In the genomic region with DNA sequence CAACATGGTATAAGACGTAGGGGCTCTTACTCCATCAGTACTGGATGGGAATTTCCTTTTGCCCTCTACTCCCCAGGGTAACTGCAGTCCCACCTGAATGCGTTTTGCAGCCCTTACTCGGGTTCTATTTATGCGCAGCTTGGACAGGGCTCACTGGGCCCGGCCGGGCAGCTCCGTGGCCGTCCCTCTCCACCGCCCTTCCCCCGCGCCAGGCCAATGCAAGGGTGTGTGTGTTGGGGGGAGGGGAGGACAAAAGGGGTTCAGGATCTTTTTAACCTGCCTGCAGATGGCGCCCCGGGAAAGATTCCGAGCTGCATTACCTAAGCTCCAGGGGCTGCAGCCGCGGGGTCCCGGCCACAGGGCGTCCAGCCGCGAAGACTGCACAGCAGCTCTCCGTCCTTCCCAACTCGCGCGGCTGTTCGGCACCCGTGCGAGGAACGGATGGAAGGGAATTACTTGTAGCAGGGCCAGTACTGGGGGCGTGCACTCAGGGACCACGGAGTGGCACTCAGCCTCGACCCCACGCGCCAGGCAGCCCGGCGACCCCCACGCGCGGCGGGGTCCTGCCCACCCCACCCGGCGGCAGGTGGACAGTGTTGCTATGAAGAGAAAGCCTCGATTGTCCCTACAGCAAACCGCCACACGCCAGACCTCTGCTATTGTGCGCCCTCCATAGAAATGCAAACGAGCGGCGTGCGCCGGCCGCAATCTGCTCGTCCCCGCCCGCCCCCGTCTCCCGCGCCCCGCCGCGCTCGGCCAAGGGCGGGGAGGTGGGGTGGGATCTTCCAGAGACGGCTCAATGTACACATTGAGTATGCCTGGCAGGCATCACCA, we compare ENCODE assay signal across 8 cellular contexts. TPM values are rescaled to one million over a fixed set of nuclear protein-coding genes. Genes with fewer than 3 reads are reported as not detected.
DNase-seq lines count a peak whose midpoint lies in the region; ATAC-seq and TF ChIP-seq lines count a peak whose summit lies in the region.

No MANE protein-coding gene starts in this region.

- H3K9ac ChIP-seq in OCI-LY1 (ENCODE audit: low read length) = no peak overlapping the region

- H3K27ac ChIP-seq in OCI-LY1 (ENCODE audit: low read depth, low read length, poor library complexity, severe bottlenecking) = no peak overlapping the region
- H3K27ac ChIP-seq in heart left ventricle = peak overlapping the region; percentile 48 to 98 (median 72)

- 0 to 1% (median 1%) methylated on average over 41 to 63 of the region's 63 CpGs for whole genome bisulfite sequencing in heart left ventricle, 4 donors

- POLR2A ChIA-PET in BJ (lab: Charles Lee) = no interaction called here

- no peak overlapping the region for H3K4me2 ChIP-seq in OCI-LY1 (ENCODE audit: low read length)

- H3K4me3 ChIP-seq in BJ (ENCODE audit: low read depth, low read length) (peak overlapping the region; percentile 17), OCI-LY1 (ENCODE audit: low read depth, low read length, poor library complexity, severe bottlenecking) (no peak overlapping the region), heart left ventricle (peak overlapping the region; percentile 15 to 95 (median 86))

- TF ChIP-seq POLR2A in heart left ventricle (IDR thresholded peaks at IDR 0.05) = no peak

- H3F3A ChIP-seq in OCI-LY1 (ENCODE audit: insufficient read depth, low read length) = no peaks in the 10 kb centered on the region

- intact Hi-C loops in heart left ventricle (cut with DNase I) = loop anchor here (1.0 to 10.0 kb wide), 23 partner anchors 61 to 499 kb away; no protein-coding TSS in a partner anchor

- H3K9me3 ChIP-seq in OCI-LY1 (ENCODE audit: low read length) (no peaks in the 10 kb centered on the region), heart left ventricle (no peaks in the 10 kb centered on the region)

- no peak overlapping the region for H2AFZ ChIP-seq in OCI-LY1 (ENCODE audit: low read length)

- H3K4me1 ChIP-seq in OCI-LY1 (ENCODE audit: insufficient read depth, low read length, severe bottlenecking) = no peaks in the 10 kb centered on the region
- peaks cover 6 to 48% (median 33%) of the 10 kb centered on the region in 12 donors for H3K4me1 ChIP-seq in heart left ventricle

- H3K9me2 ChIP-seq in OCI-LY1 (ENCODE audit: low read depth, low read length) = no peaks in the 10 kb centered on the region

- no peak for DNase-seq in BJ (ENCODE audit: low read depth)
- peak; percentile 72 for DNase-seq in HT-29 (ENCODE audit: low spot score)
- peak; percentile 49 for DNase-seq in activated naive CD8-positive, alpha-beta T cell treated with anti-CD3 and anti-CD28 coated beads for 36 hours
- DNase-seq in heart left ventricle = peak; percentile 77 to 87 (median 85)
- DNase-seq in omental fat pad (ENCODE audit: low spot score) = no peak

- no peaks in the 10 kb centered on the region for H4K20me1 ChIP-seq in OCI-LY1 (ENCODE audit: insufficient read depth, low read length)

- H3K4me1 Mint-ChIP-seq in activated naive CD8-positive, alpha-beta T cell treated with anti-CD3 and anti-CD28 coated beads for 36 hours = peaks cover 28% of the 10 kb centered on the region

- TF ChIP-seq CTCF in BJ (IDR thresholded peaks at IDR 0.05; ENCODE audit: insufficient read depth, low read depth, low read length) = peak; percentile 37
- TF ChIP-seq CTCF in OCI-LY1 (IDR thresholded peaks at IDR 0.05; ENCODE audit: low read length) = 0 out of 2 replicates have a peak, but pooled peaks have one; percentile 6
- TF ChIP-seq CTCF in heart left ventricle (IDR thresholded peaks at IDR 0.05) = peak in 11 of 12 donors; percentile 29 to 62 (median 47)
- no peak for TF ChIP-seq CTCF in omental fat pad (IDR thresholded peaks at IDR 0.05)

- H3K36me3 Mint-ChIP-seq in activated naive CD8-positive, alpha-beta T cell treated with anti-CD3 and anti-CD28 coated beads for 36 hours = no peaks in the 10 kb centered on the region

- H3K9me3 Mint-ChIP-seq in activated naive CD8-positive, alpha-beta T cell treated with anti-CD3 and anti-CD28 coated beads for 36 hours = no peaks in the 10 kb centered on the region

- ATAC-seq in heart left ventricle (peak; percentile 58 to 70 (median 64)), omental fat pad (ENCODE audit: low FRiP score) (peak; percentile 8), GM21723 (IDR thresholded peaks at IDR 0.05; ENCODE audit: unreplicated experiment) (no peak), HG03354 (IDR thresholded peaks at IDR 0.05; ENCODE audit: poor library complexity, severe bottlenecking, unreplicated experiment) (no peak)

- H3K36me3 ChIP-seq in BJ (ENCODE audit: control insufficient read depth, insufficient read depth, low read length) (no peaks in the 10 kb centered on the region), OCI-LY1 (ENCODE audit: insufficient read depth, low read length) (no peaks in the 10 kb centered on the region), heart left ventricle (peaks cover 0 to 3% (median 0%) of the 10 kb centered on the region in 9 donors)

- CTCF ChIA-PET in BJ (lab: Yijun Ruan, JAX) = interaction anchor here (0.8 to 8.3 kb wide), 19 partner anchors 10 to 1267 kb away, joined by 3 to 166 read pairs (median 3); no protein-coding TSS in a partner anchor

- H3K27ac Mint-ChIP-seq in activated naive CD8-positive, alpha-beta T cell treated with anti-CD3 and anti-CD28 coated beads for 36 hours = no peak overlapping the region

- no peaks in the 10 kb centered on the region for H3K79me2 ChIP-seq in OCI-LY1 (ENCODE audit: insufficient read depth, low read length)

- peaks cover 4% of the 10 kb centered on the region for H3K27me3 Mint-ChIP-seq in activated naive CD8-positive, alpha-beta T cell treated with anti-CD3 and anti-CD28 coated beads for 36 hours

- peaks cover 3% of the 10 kb centered on the region for H3K27me3 ChIP-seq in BJ (ENCODE audit: control insufficient read depth, insufficient read depth, low read length)
- H3K27me3 ChIP-seq in OCI-LY1 (ENCODE audit: insufficient read depth, low read length) = no peaks in the 10 kb centered on the region; the same call in 1 of the 2 replicates
- H3K27me3 ChIP-seq in heart left ventricle = peaks cover 0 to 3% (median 0%) of the 10 kb centered on the region in 9 donors

- H3K4me3 Mint-ChIP-seq in activated naive CD8-positive, alpha-beta T cell treated with anti-CD3 and anti-CD28 coated beads for 36 hours = peak overlapping the region; percentile 82

RNA-seq across cellular contexts. Expression of a gene that starts 1.0 kb away (rescaled TPM):
- polyA plus RNA-seq in BJ (2011; rRNA removed) (0.07 TPM in 1 of 2 replicates, not detected in the other), heart left ventricle (100 to 1,000 TPM in 1 of 2 donors, 10 to 100 TPM in 1; 37.3 to 118 TPM)
- not detected in 2 replicates for polyA minus RNA-seq in BJ (2011; rRNA and poly(A)+ RNA removed)
- 1.3 and 5.2 TPM in 2 replicates for total RNA-seq in HT-29 (2014; rRNA removed; shearing (Covaris generic))
- 1 to 10 TPM; 1.4 to 1.8 TPM for total RNA-seq in activated naive CD8-positive, alpha-beta T cell treated with anti-CD3 and anti-CD28 coated beads for 36 hours
- total RNA-seq in heart left ventricle (10 to 100 TPM in 8 of 9 donors, 1 to 10 TPM in 1; 9.9 to 45.5 (median 13.2) TPM), omental fat pad (10 to 100 TPM in 3 of 4 donors, 1 to 10 TPM in 1; 5.1 to 23.8 (median 16.1) TPM)

Comparison
In these comparisons a context has a peak if more than half of its experiments do, and no peak if none do; other contexts are left out.
1. DNase-seq: peak in HT-29 (single experiment), activated naive CD8-positive, alpha-beta T cell treated with anti-CD3 and anti-CD28 coated beads for 36 hours (single experiment) and heart left ventricle (5 of 5); none in BJ (single experiment) and omental fat pad (single experiment).
2. CTCF ChIP-seq: peak in BJ (single experiment), OCI-LY1 (single experiment) and heart left ventricle (11 of 12); none in omental fat pad (0 of 3).
3. ATAC-seq: peak in heart left ventricle (4 of 4) and omental fat pad (single experiment); none in GM21723 (single experiment) and HG03354 (single experiment).